22 cellular contexts compared by ENCODE assay signal in the genomic region with DNA sequence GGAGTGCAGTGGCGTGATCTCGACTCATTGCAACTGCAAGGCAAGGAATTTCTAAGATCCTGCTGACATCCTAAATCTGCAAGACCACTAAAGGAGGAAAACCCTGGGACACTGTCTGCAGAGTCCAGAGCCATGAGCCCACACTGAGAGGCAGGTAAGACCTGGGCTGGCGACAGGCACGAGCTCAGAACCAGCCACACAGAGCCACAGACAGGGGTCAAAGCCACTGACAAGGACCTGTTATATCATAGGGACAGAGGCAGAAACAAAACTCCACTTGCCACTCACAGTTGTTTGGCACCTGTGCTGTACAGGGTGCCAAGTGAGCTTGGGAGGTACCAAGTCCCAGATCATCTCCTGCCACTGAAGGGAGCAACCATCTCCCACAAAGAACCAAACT.
"Had no signal": no experiment of that assay in that cellular context is flagged by ENCODE, and none has a peak within 500 bp of the region (broad histone marks: within the 10 kb centered on the region; RNA-seq: fewer than 3 reads in every experiment).

No MANE protein-coding gene starts in this region.

- ATAC-seq: activated CD4-positive, CD25-positive, alpha-beta regulatory T cell treated with anti-CD3 and anti-CD28 coated beads, Interleukin-2, amount 50 U/mL, for 24 hours; activated T-cell treated with anti-CD3 and anti-CD28 coated beads, Interleukin-2, amount 50 U/mL, for 4 hours; naive thymus-derived CD8-positive, alpha-beta T cell; pancreas had no signal

- H3K4me1 Mint-ChIP-seq: activated naive CD4-positive, alpha-beta T cell treated with anti-CD3 and anti-CD28 coated beads, Interleukin-2, amount 10 ng/mL, durations not matched to agents 7 days and 5 days had no signal

- H3K27ac ChIP-seq: breast epithelium, pancreas, right lobe of liver, SJSA1 had no signal

- H3K36me3 ChIP-seq: breast epithelium had no signal

- H3K27ac Mint-ChIP-seq: activated naive CD4-positive, alpha-beta T cell treated with anti-CD3 and anti-CD28 coated beads, Interleukin-2, amount 10 ng/mL, durations not matched to agents 7 days and 5 days; immature natural killer cell; T-helper 1 cell treated with Interleukin-12 subunit alpha and Interleukin-12 subunit beta and Interleukin-4 antibody, amounts not matched to agents 30 μg/mL and 1 μg/mL, for 36 hours had no signal

- H3K4me1 ChIP-seq: breast epithelium, pancreas, right lobe of liver, SJSA1 had no signal

- H3K4me3 ChIP-seq: adrenal gland, breast epithelium, gastroesophageal sphincter, heart left ventricle, pancreas, right lobe of liver, SJSA1, smooth muscle cell, tibial nerve had no signal

- H3K9me3 Mint-ChIP-seq: activated naive CD4-positive, alpha-beta T cell treated with anti-CD3 and anti-CD28 coated beads, Interleukin-2, amount 10 ng/mL, durations not matched to agents 7 days and 5 days; activated T-cell treated with anti-CD3 and anti-CD28 coated beads, Interleukin-2, amount 50 U/mL, for 4 hours; immature natural killer cell; naive thymus-derived CD8-positive, alpha-beta T cell; T-helper 1 cell treated with Interleukin-12 subunit alpha and Interleukin-12 subunit beta and Interleukin-4 antibody, amounts not matched to agents 30 μg/mL and 1 μg/mL, for 36 hours had no signal

- H3K4me3 Mint-ChIP-seq: activated naive CD4-positive, alpha-beta T cell treated with anti-CD3 and anti-CD28 coated beads, Interleukin-2, amount 10 ng/mL, durations not matched to agents 7 days and 5 days; activated T-cell treated with anti-CD3 and anti-CD28 coated beads, Interleukin-2, amount 50 U/mL, for 4 hours; immature natural killer cell; naive thymus-derived CD8-positive, alpha-beta T cell; T-helper 1 cell treated with Interleukin-12 subunit alpha and Interleukin-12 subunit beta and Interleukin-4 antibody, amounts not matched to agents 30 μg/mL and 1 μg/mL, for 36 hours had no signal

- DNase-seq: activated CD4-positive, alpha-beta T cell treated with anti-CD3 and anti-CD28 coated beads, Interleukin-2, amount 50 U/mL, for 1 hour; activated effector memory CD4-positive, alpha-beta T cell treated with Interleukin-2 at 50 U/mL for 16 hours; activated naive CD4-positive, alpha-beta T cell treated with anti-CD3 and anti-CD28 coated beads, Interleukin-2, amount 10 ng/mL, durations not matched to agents 7 days and 5 days; activated T-cell treated with anti-CD3 and anti-CD28 coated beads, Interleukin-2, amount 50 U/mL, for 4 hours; cortex of kidney; heart left ventricle; immature natural killer cell; mesendoderm; naive thymus-derived CD8-positive, alpha-beta T cell; stimulated activated CD4-positive, alpha-beta T cell treated with anti-CD3 and anti-CD28 coated beads, Interleukin-4, amount 100 ng/mL, for 4 hours; stimulated activated naive CD4-positive, alpha-beta T cell; substantia nigra had no signal

- H3K27me3 ChIP-seq: adrenal gland, breast epithelium, gastroesophageal sphincter, heart left ventricle, pancreas, right lobe of liver, SJSA1, tibial nerve had no signal

- H3K9me3 ChIP-seq: adrenal gland, breast epithelium, gastroesophageal sphincter, heart left ventricle, pancreas, right lobe of liver, SJSA1, tibial nerve had no signal

- H3K27me3 Mint-ChIP-seq: activated naive CD4-positive, alpha-beta T cell treated with anti-CD3 and anti-CD28 coated beads, Interleukin-2, amount 10 ng/mL, durations not matched to agents 7 days and 5 days; naive thymus-derived CD8-positive, alpha-beta T cell had no signal
